Comparison of ENCODE assay signal across 8 cellular contexts in the genomic region with DNA sequence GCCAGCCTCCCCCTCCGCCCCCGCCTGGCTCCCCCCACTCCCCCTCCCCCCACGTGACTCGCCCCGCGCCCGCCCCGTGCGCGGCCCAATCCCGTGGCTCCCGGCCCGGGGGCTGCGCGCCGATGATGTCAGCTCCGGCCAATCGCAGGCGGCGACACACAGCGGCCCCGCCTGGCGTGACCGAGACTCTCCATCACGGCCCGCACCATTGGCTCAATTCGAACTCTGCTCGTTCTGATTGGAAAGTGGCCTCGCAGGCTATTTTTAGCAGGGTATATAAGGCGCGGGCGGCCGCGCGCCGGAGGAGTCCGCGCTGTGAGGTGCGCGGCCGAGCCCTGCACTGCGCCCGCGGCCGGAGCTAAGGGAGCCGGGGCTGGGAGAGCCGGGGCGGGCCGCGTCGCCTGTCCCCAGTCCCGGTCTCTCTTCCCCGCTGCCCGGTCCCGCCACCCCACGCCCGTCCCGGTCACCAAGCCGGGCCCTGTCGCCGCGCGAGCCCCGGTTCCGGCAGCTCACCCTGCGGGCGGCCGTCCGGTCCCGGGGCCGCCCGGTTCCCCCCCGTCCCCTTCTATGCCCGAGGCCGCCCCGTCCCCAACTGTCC. TPM values are rescaled to one million over a fixed set of nuclear protein-coding genes. Genes with fewer than 3 reads are reported as not detected.
DNase-seq lines count a peak whose midpoint lies in the region; ATAC-seq, FAIRE-seq and TF ChIP-seq lines count a peak whose summit lies in the region.

No MANE protein-coding gene starts in this region.

- peak; percentile 99 to 100 for TF ChIP-seq POLR2A in thyroid gland (IDR thresholded peaks at IDR 0.05)

- H3K27ac Mint-ChIP-seq in activated naive CD8-positive, alpha-beta T cell treated with anti-CD3 and anti-CD28 coated beads for 36 hours = peak overlapping the region; percentile 99

- peaks cover 2 to 22% (median 19%) of the 10 kb centered on the region in 3 donors for H3K4me1 ChIP-seq in pancreas
- H3K4me1 ChIP-seq in thyroid gland = peaks cover 14 to 21% of the 10 kb centered on the region in 2 donors

- 0 to 1% methylated on average over 37 to 76 of the region's 76 CpGs for WGBS in pancreas, 2 donors
- 0 to 4% methylated on average over 3 to 8 of the region's 76 CpGs for WGBS in thyroid gland, 2 donors

- ATAC-seq in HG02759 (IDR thresholded peaks at IDR 0.05; ENCODE audit: unreplicated experiment) (peak; percentile 80), pancreas (peak; percentile 71 to 81 (median 77))

- FAIRE-seq in pancreas (lab: Jason Lieb, UNC) = no peak

- H3K9me3 Mint-ChIP-seq in activated naive CD8-positive, alpha-beta T cell treated with anti-CD3 and anti-CD28 coated beads for 36 hours = peaks cover 6% of the 10 kb centered on the region

- intact Hi-C loops in head of caudate nucleus (cut with DNase I) = loop anchor here (10.0 kb wide), 1 partner anchor 311 kb away; no protein-coding TSS in a partner anchor
- intact Hi-C loops in pancreas (cut with DNase I) = no loop called here
- intact Hi-C loops in thyroid gland (cut with DNase I) = loop anchor here (10.0 kb wide), 3 partner anchors 69 to 879 kb away; no protein-coding TSS in a partner anchor

- peaks cover 40% of the 10 kb centered on the region for H3K4me1 Mint-ChIP-seq in activated naive CD8-positive, alpha-beta T cell treated with anti-CD3 and anti-CD28 coated beads for 36 hours

- peaks cover 11% of the 10 kb centered on the region for H3K27me3 Mint-ChIP-seq in activated naive CD8-positive, alpha-beta T cell treated with anti-CD3 and anti-CD28 coated beads for 36 hours

- peak overlapping the region; percentile 100 for H3K27ac ChIP-seq in pancreas
- peak overlapping the region; percentile 99 to 100 (median 100) for H3K27ac ChIP-seq in thyroid gland

- H3K27me3 ChIP-seq in pancreas (no peaks in the 10 kb centered on the region), thyroid gland (no peaks in the 10 kb centered on the region)

- DNase-seq in NCI-H1105 treated with DMSO at 0.1 percent for 48 hours (lab: John Stamatoyannopoulos, UW) (peak; percentile 86), SKM-1 (lab: John Stamatoyannopoulos, UW; ENCODE audit: unreplicated experiment) (peak; percentile 64), head of caudate nucleus (peak; percentile 95 to 99 (median 98)), pancreas (peak; percentile 97 to 100 (median 99)), thyroid gland (peak; percentile 98 to 99)
- peak; percentile 98 for DNase-seq in activated naive CD8-positive, alpha-beta T cell treated with anti-CD3 and anti-CD28 coated beads for 36 hours

- H3K9me3 ChIP-seq in pancreas = no peaks in the 10 kb centered on the region
- no peaks in the 10 kb centered on the region for H3K9me3 ChIP-seq in thyroid gland

- TF ChIP-seq CTCF in GM12875 (IDR thresholded peaks at IDR 0.05; ENCODE audit: borderline replicate concordance, insufficient read depth, low read depth, low read length) (no peak), pancreas (IDR thresholded peaks at IDR 0.05) (no peak), thyroid gland (IDR thresholded peaks at IDR 0.05) (no peak)

- H3K36me3 ChIP-seq in pancreas (peaks cover 0 to 19% (median 11%) of the 10 kb centered on the region in 3 donors), thyroid gland (peaks cover 16 to 17% of the 10 kb centered on the region in 2 donors)

- peak overlapping the region; percentile 93 for H3K4me3 ChIP-seq in GM12875 (ENCODE audit: low read depth, low read length)
- peak overlapping the region; percentile 18 to 97 (median 88) for H3K4me3 ChIP-seq in pancreas
- H3K4me3 ChIP-seq in thyroid gland (replicated peaks in 1 of 3) = peak overlapping the region; percentile 47 to 96 (median 81)

- peaks cover 47% of the 10 kb centered on the region for H3K36me3 Mint-ChIP-seq in activated naive CD8-positive, alpha-beta T cell treated with anti-CD3 and anti-CD28 coated beads for 36 hours

- H3K4me3 Mint-ChIP-seq in activated naive CD8-positive, alpha-beta T cell treated with anti-CD3 and anti-CD28 coated beads for 36 hours = peak overlapping the region; percentile 95

RNA-seq across cellular contexts. Expression of a gene that starts 0.3 kb away (rescaled TPM):
- total RNA-seq in activated naive CD8-positive, alpha-beta T cell treated with anti-CD3 and anti-CD28 coated beads for 36 hours = 100 to 1,000 TPM; 117 to 125 TPM
- 100 to 1,000 TPM in 1 of 6 donors, 10 to 100 TPM in 5; 41.2 to 157 (median 70.5) TPM for total RNA-seq in pancreas
- polyA plus RNA-seq in pancreas = 10 to 100 TPM; 29.0 to 41.0 TPM
- 100 to 1,000 TPM in 2 of 4 donors, 10 to 100 TPM in 2; 50.4 to 166 (median 103) TPM for total RNA-seq in thyroid gland

Comparison
In these comparisons a context has a peak if more than half of its experiments do, and no peak if none do; other contexts are left out.
1. Peak in every context shown above with its lines: DNase-seq, ATAC-seq, H3K4me3 ChIP-seq and H3K27ac ChIP-seq.
2. intact Hi-C loops: an anchor here in head of caudate nucleus (10.0 kb wide) and thyroid gland (10.0 kb wide); none called in pancreas.